Comparison of ENCODE assay signal across 20 cellular contexts in genomic region chr19:51003316-51003715, GRCh38. TPM values are rescaled to one million over a fixed set of nuclear protein-coding genes. Genes with fewer than 3 reads are reported as not detected.
"Had no signal": no experiment of that assay in that cellular context is flagged by ENCODE, and none has a peak within 500 bp of the region (broad histone marks: within the 10 kb centered on the region; RNA-seq: fewer than 3 reads in every experiment).

No MANE protein-coding gene starts in this region.

- H3K27me3 ChIP-seq: ovary, vagina had no signal

- ATAC-seq: heart left ventricle; left colon; left ventricle myocardium superior; stimulated activated naive CD8-positive, alpha-beta T cell treated with anti-CD3 and anti-CD28 coated beads, Interleukin-15, Interleukin-2, amounts not matched to agents 100 U/mL and 50 U/mL, for 24 hours had no signal

- H3K9me3 Mint-ChIP-seq: naive thymus-derived CD8-positive, alpha-beta T cell had no signal

- H3K4me1 ChIP-seq: heart left ventricle, vagina had no signal

- H3K4me3 ChIP-seq: dorsolateral prefrontal cortex, heart left ventricle, lung, ovary, suprapubic skin, tibial artery, upper lobe of left lung, vagina had no signal

- H3K27ac ChIP-seq: dorsolateral prefrontal cortex, heart left ventricle, ovary, suprapubic skin, tibial artery, upper lobe of left lung, vagina had no signal

- H3K9me3 ChIP-seq: heart left ventricle, ovary, suprapubic skin, tibial artery, upper lobe of left lung, vagina had no signal

- DNase-seq: cortex of kidney; dorsolateral prefrontal cortex; effector CD8-positive, alpha-beta T cell; foreskin melanocyte; heart left ventricle; hippocampal formation; left ventricle myocardium superior; tibial artery had no signal

- H3K27ac Mint-ChIP-seq: naive thymus-derived CD8-positive, alpha-beta T cell; progenitor cell of endocrine pancreas had no signal

RNA-seq across cellular contexts. Expression of gene KLK8, which starts 1.9 kb away (rescaled TPM):
- total RNA-seq: left colon; left ventricle myocardium superior; lung; mononuclear cell; naive thymus-derived CD8-positive, alpha-beta T cell; progenitor cell of endocrine pancreas; right cardiac atrium; upper lobe of left lung had no signal

RNA-seq across cellular contexts. Expression of gene KLK10, which starts 16.2 kb away (rescaled TPM):
- total RNA-seq: mononuclear cell; naive thymus-derived CD8-positive, alpha-beta T cell; progenitor cell of endocrine pancreas had no signal

RNA-seq across cellular contexts. Expression of gene KLK7, which starts 19.6 kb away (rescaled TPM):
- total RNA-seq: left colon; left ventricle myocardium superior; mononuclear cell; naive thymus-derived CD8-positive, alpha-beta T cell; progenitor cell of endocrine pancreas; right cardiac atrium had no signal

RNA-seq across cellular contexts. Expression of gene KLK11, which starts 23.1 kb away (rescaled TPM):
- total RNA-seq: dorsolateral prefrontal cortex; kidney epithelial cell; mononuclear cell; naive thymus-derived CD8-positive, alpha-beta T cell; progenitor cell of endocrine pancreas had no signal

RNA-seq across cellular contexts. Expression of gene KLK12, which starts 31.5 kb away (rescaled TPM):
- total RNA-seq: dorsolateral prefrontal cortex; heart left ventricle; kidney epithelial cell; left ventricle myocardium superior; mononuclear cell; naive thymus-derived CD8-positive, alpha-beta T cell; ovary; right cardiac atrium had no signal
